ENCODE assay signal across 8 cellular contexts in genomic region chr13:42992585-42993122, GRCh38. TPM values are rescaled to one million over a fixed set of nuclear protein-coding genes. Genes with fewer than 3 reads are reported as not detected.
DNase-seq lines count a peak whose midpoint lies in the region; ATAC-seq and TF ChIP-seq lines count a peak whose summit lies in the region.

No MANE protein-coding gene starts in this region.

- peak overlapping the region; percentile 88 for H3K4me3 Mint-ChIP-seq in activated naive CD8-positive, alpha-beta T cell treated with anti-CD3 and anti-CD28 coated beads, Interleukin-2, amount 50 U/mL, for 24 hours

- H3K4me3 ChIP-seq in heart left ventricle = peak overlapping the region; percentile 50 to 93 (median 80)
- peak overlapping the region; percentile 60 to 76 (median 70) for H3K4me3 ChIP-seq in right lobe of liver
- H3K4me3 ChIP-seq in upper lobe of left lung = peak overlapping the region in 3 of 4 donors; percentile 57 to 80 (median 73)

- peaks cover 4 to 45% (median 13%) of the 10 kb centered on the region in 12 donors for H3K4me1 ChIP-seq in heart left ventricle
- H3K4me1 ChIP-seq in right lobe of liver = peaks cover 0 to 4% (median 0%) of the 10 kb centered on the region in 4 donors
- peaks cover 10 to 27% (median 13%) of the 10 kb centered on the region in 4 donors for H3K4me1 ChIP-seq in upper lobe of left lung

- no peaks in the 10 kb centered on the region for H3K36me3 Mint-ChIP-seq in activated naive CD8-positive, alpha-beta T cell treated with anti-CD3 and anti-CD28 coated beads, Interleukin-2, amount 50 U/mL, for 24 hours (ENCODE audit: low read depth)

- H3K27me3 ChIP-seq in heart left ventricle (no peaks in the 10 kb centered on the region), right lobe of liver (no peaks in the 10 kb centered on the region), upper lobe of left lung (no peaks in the 10 kb centered on the region)

- TF ChIP-seq EP300 in upper lobe of left lung (IDR thresholded peaks at IDR 0.05) = no peak

- peak overlapping the region; percentile 98 for H3K27ac Mint-ChIP-seq in activated naive CD8-positive, alpha-beta T cell treated with anti-CD3 and anti-CD28 coated beads, Interleukin-2, amount 50 U/mL, for 24 hours

- H3K36me3 ChIP-seq in heart left ventricle (no peaks in the 10 kb centered on the region), right lobe of liver (no peaks in the 10 kb centered on the region), upper lobe of left lung (no peaks in the 10 kb centered on the region)

- H3K27ac ChIP-seq in heart left ventricle (peak overlapping the region; percentile 76 to 97 (median 88)), right lobe of liver (peak overlapping the region; percentile 77 to 91 (median 87)), upper lobe of left lung (peak overlapping the region; percentile 89 to 97 (median 93))

- ATAC-seq in heart left ventricle = peak in 1 of 4 donors; percentile 44
- ATAC-seq in HG03439 (IDR thresholded peaks at IDR 0.05; ENCODE audit: unreplicated experiment) = peak; percentile 41
- peak; percentile 34 for ATAC-seq in activated naive CD8-positive, alpha-beta T cell treated with anti-CD3 and anti-CD28 coated beads, Interleukin-2, amount 50 U/mL, for 24 hours
- peak; percentile 45 to 60 (median 56) for ATAC-seq in right lobe of liver
- peak in 1 of 2 donors; percentile 35 for ATAC-seq in upper lobe of left lung (ENCODE audit: low FRiP score in 2 of 2)

- no peaks in the 10 kb centered on the region for H3K9me3 Mint-ChIP-seq in activated naive CD8-positive, alpha-beta T cell treated with anti-CD3 and anti-CD28 coated beads, Interleukin-2, amount 50 U/mL, for 24 hours

- intact Hi-C loops in heart left ventricle (cut with DNase I) (loop anchor here in 1 of 10 donors (5.0 kb wide), 1 partner anchor 65 kb away; no protein-coding TSS in a partner anchor), cardiac septum (cut with DNase I) (no loop called here), right lobe of liver (cut with DNase I) (no loop called here), posterior cingulate gyrus (cut with DNase I) (no loop called here)

- H3K9me3 ChIP-seq in heart left ventricle (no peaks in the 10 kb centered on the region), right lobe of liver (no peaks in the 10 kb centered on the region), upper lobe of left lung (no peaks in the 10 kb centered on the region)

- H3K4me1 Mint-ChIP-seq in activated naive CD8-positive, alpha-beta T cell treated with anti-CD3 and anti-CD28 coated beads, Interleukin-2, amount 50 U/mL, for 24 hours = peaks cover 71% of the 10 kb centered on the region

- DNase-seq in heart left ventricle (no peak), cardiac septum (ENCODE audit: low spot score) (no peak), right lobe of liver (no peak), upper lobe of left lung (no peak), posterior cingulate gyrus (no peak), nucleus accumbens (lab: John Stamatoyannopoulos, UW) (no peak)
- no peak for DNase-seq in activated naive CD8-positive, alpha-beta T cell treated with anti-CD3 and anti-CD28 coated beads, Interleukin-2, amount 50 U/mL, for 24 hours

- no peaks in the 10 kb centered on the region for H3K27me3 Mint-ChIP-seq in activated naive CD8-positive, alpha-beta T cell treated with anti-CD3 and anti-CD28 coated beads, Interleukin-2, amount 50 U/mL, for 24 hours

- no peak for TF ChIP-seq POLR2A in heart left ventricle (IDR thresholded peaks at IDR 0.05)
- no peak for TF ChIP-seq POLR2A in right lobe of liver (IDR thresholded peaks at IDR 0.05)
- TF ChIP-seq POLR2A in upper lobe of left lung (IDR thresholded peaks at IDR 0.05) = no peak

- 53 to 63% (median 58%) methylated on average over 5 of the region's 5 CpGs for WGBS in heart left ventricle, 4 donors
- WGBS in right lobe of liver (ENCODE audit: insufficient coverage, low coverage, low lambda C conversion rate, missing lambda C conversion rate) = 26% methylated on average over 5 of the region's 5 CpGs
- WGBS in upper lobe of left lung, 2 donors = 30 to 39% methylated on average over 5 of the region's 5 CpGs

- no peak for TF ChIP-seq CTCF in heart left ventricle (IDR thresholded peaks at IDR 0.05)
- no peak for TF ChIP-seq CTCF in right lobe of liver (IDR thresholded peaks at IDR 0.05)
- no peak for TF ChIP-seq CTCF in upper lobe of left lung (IDR thresholded peaks at IDR 0.05)

RNA-seq across cellular contexts. Expression of gene EPSTI1, which starts 0.6 kb away (rescaled TPM):
- total RNA-seq in heart left ventricle = 10 to 100 TPM in 2 of 9 donors, 1 to 10 TPM in 7; 1.9 to 36.1 (median 5.5) TPM
- 1 to 10 TPM; 1.3 to 2.3 TPM for polyA plus RNA-seq in heart left ventricle
- total RNA-seq in cardiac septum = 2.7 TPM
- 1 to 10 TPM; 2.5 to 9.9 (median 5.2) TPM for total RNA-seq in right lobe of liver
- 10 to 100 TPM; 10.2 to 61.8 (median 24.0) TPM for total RNA-seq in upper lobe of left lung

RNA-seq across cellular contexts. Expression of gene DNAJC15, which starts 30.7 kb away (rescaled TPM):
- total RNA-seq in heart left ventricle (10 to 100 TPM; 12.8 to 28.5 (median 24.1) TPM), cardiac septum (20.7 TPM), right lobe of liver (1 to 10 TPM; 4.1 to 9.4 (median 6.9) TPM), upper lobe of left lung (10 to 100 TPM in 3 of 6 donors, 1 to 10 TPM in 3; 3.1 to 19.3 (median 9.0) TPM)
- 10 to 100 TPM; 32.9 to 39.2 TPM for polyA plus RNA-seq in heart left ventricle
